ENCODE assay signal across 23 cellular contexts in genomic region chr4:89125901-89126435, GRCh38.
"Had no signal": no experiment of that assay in that cellular context is flagged by ENCODE, and none has a peak within 500 bp of the region (broad histone marks: within the 10 kb centered on the region; RNA-seq: fewer than 3 reads in every experiment).

No MANE protein-coding gene starts in this region.

- H3K4me1 Mint-ChIP-seq: naive B cell had no signal

- H3K9me3 ChIP-seq: esophagus muscularis mucosa, gastrocnemius medialis, heart right ventricle, left lung, lower lobe of right lung, mucosa of descending colon had no signal

- H3K27me3 ChIP-seq: dorsolateral prefrontal cortex, esophagus muscularis mucosa, gastrocnemius medialis, heart right ventricle, left lung had no signal

- H3K4me1 ChIP-seq: esophagus muscularis mucosa, gastrocnemius medialis, heart right ventricle, lower lobe of right lung had no signal

- H3K27ac Mint-ChIP-seq: mesothelial cell of epicardium, naive B cell had no signal

- FAIRE-seq: endothelial cell of umbilical vein, keratinocyte had no signal

- ATAC-seq: gastrocnemius medialis, heart right ventricle, left cardiac atrium, left lung, left ventricle myocardium superior, lower lobe of right lung had no signal

- DNase-seq: dermis blood vessel endothelial cell; dorsolateral prefrontal cortex; effector CD4-positive, alpha-beta T cell; effector memory CD4-positive, alpha-beta T cell; foreskin fibroblast; foreskin melanocyte; gastrocnemius medialis; glutamatergic neuron; head of caudate nucleus; heart right ventricle; hippocampal formation; left cardiac atrium; left lung; left ventricle myocardium superior; lower lobe of right lung; mesenchymal stem cell; mucosa of descending colon; naive B cell had no signal

- H3K4me3 Mint-ChIP-seq: mesothelial cell of epicardium, naive B cell had no signal

- H3K4me3 ChIP-seq: coronary artery, dorsolateral prefrontal cortex, esophagus muscularis mucosa, gastrocnemius medialis, heart right ventricle, left lung, lower lobe of right lung, mucosa of descending colon had no signal

- H3K27ac ChIP-seq: coronary artery, dorsolateral prefrontal cortex, esophagus muscularis mucosa, gastrocnemius medialis, heart right ventricle, left lung, lower lobe of right lung had no signal

- H3K36me3 ChIP-seq: esophagus muscularis mucosa, gastrocnemius medialis, heart right ventricle, left lung, lower lobe of right lung had no signal

- H3K9me3 Mint-ChIP-seq: naive B cell had no signal
